Comparison of ENCODE assay signal across 37 cellular contexts in the genomic region with DNA sequence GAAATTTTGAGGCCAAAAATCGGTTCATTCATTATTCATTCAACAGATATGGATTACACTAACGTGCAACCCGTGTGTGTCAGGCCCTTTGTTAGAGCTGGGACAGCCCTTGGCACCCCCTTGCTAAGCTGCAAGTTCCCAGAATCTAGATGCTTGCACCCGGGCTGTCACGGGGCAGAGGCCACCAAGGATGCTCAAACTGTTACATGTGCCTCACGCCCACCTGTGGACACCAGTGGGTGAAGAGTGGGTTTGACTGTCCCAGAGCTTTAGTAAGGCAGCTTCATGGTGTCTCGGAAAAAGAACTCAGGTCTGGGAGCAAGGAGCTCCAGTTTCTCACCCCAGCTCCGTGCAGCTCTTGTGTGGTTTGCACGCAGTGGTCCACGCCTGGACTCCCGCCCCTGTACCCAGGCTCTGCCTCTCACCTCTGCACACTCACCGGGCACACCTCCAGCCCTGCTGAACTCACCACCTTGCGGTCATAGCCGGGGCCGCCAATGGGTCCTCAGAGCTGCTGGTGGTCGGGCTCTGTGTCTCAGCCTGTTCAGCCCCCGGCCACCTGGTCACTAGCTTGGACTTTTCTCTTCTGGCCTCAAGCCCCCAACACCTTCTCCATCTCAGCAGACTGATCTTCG. TPM values are rescaled to one million over a fixed set of nuclear protein-coding genes. Genes with fewer than 3 reads are reported as not detected.
"Had no signal": no experiment of that assay in that cellular context is flagged by ENCODE, and none has a peak within 500 bp of the region (broad histone marks: within the 10 kb centered on the region; RNA-seq: fewer than 3 reads in every experiment).

No MANE protein-coding gene starts in this region.

- H3K36me3 Mint-ChIP-seq: activated CD8-positive, alpha-beta memory T cell treated with anti-CD3 and anti-CD28 coated beads, Interleukin-2, amount 10 ng/mL, durations not matched to agents 7 days and 5 days; activated naive CD4-positive, alpha-beta T cell treated with anti-CD3 and anti-CD28 coated beads, Interleukin-2, amount 50 U/mL, for 24 hours; activated naive CD8-positive, alpha-beta T cell treated with anti-CD3 and anti-CD28 coated beads for 36 hours had no signal

- ATAC-seq: activated CD4-positive, CD25-positive, alpha-beta regulatory T cell treated with anti-CD3 and anti-CD28 coated beads, Interleukin-2, amount 50 U/mL, for 24 hours; activated CD8-positive, alpha-beta memory T cell treated with anti-CD3 and anti-CD28 coated beads, Interleukin-2, amount 10 ng/mL, durations not matched to agents 7 days and 5 days; activated CD8-positive, alpha-beta T cell treated with anti-CD3 and anti-CD28 coated beads for 36 hours; activated naive CD8-positive, alpha-beta T cell treated with anti-CD3 and anti-CD28 coated beads, Interleukin-2, amount 50 U/mL, for 24 hours; body of pancreas; gastroesophageal sphincter; T-helper 17 cell had no signal

- DNase-seq: activated B cell treated with CpG ODN at 0.5 μM for 24 hours; activated CD4-positive, alpha-beta T cell treated with anti-CD3 and anti-CD28 coated beads for 48 hours; activated CD4-positive, alpha-beta T cell treated with anti-CD3 and anti-CD28 coated beads, Interleukin-2, amount 50 U/mL, for 1 hour; activated CD4-positive, alpha-beta T cell treated with anti-CD3 and anti-CD28 coated beads, Interleukin-2, amount 50 U/mL, for 48 hours; activated CD8-positive, alpha-beta memory T cell treated with anti-CD3 and anti-CD28 coated beads, Interleukin-2, amount 10 ng/mL, durations not matched to agents 7 days and 5 days; activated CD8-positive, alpha-beta memory T cell treated with anti-CD3 and anti-CD28 coated beads, Interleukin-2, amount 50 U/mL, for 4 hours; activated CD8-positive, alpha-beta T cell treated with anti-CD3 and anti-CD28 coated beads for 36 hours; activated effector memory CD4-positive, alpha-beta T cell treated with anti-CD3 and anti-CD28 coated beads, Interleukin-2, amount 50 U/mL, for 16 hours; activated naive CD4-positive, alpha-beta T cell treated with anti-CD3 and anti-CD28 coated beads for 36 hours; activated naive CD8-positive, alpha-beta T cell treated with anti-CD3 and anti-CD28 coated beads for 36 hours; activated naive CD8-positive, alpha-beta T cell treated with anti-CD3 and anti-CD28 coated beads, Interleukin-2, amount 50 U/mL, for 24 hours; activated T-cell treated with anti-CD3 and anti-CD28 coated beads, Interleukin-2, amount 50 U/mL, for 1 hour; activated T-cell treated with anti-CD3 and anti-CD28 coated beads, Interleukin-2, amount 50 U/mL, for 48 hours; adrenal gland; amygdala; aorta; body of pancreas; caudate nucleus; effector CD8-positive, alpha-beta T cell; esophagus squamous epithelium; foreskin melanocyte; T-helper 1 cell; T-helper 17 cell; T1000; WERI-Rb-1 had no signal

- H3K4me3 Mint-ChIP-seq: activated B cell treated with CpG ODN at 0.5 μM for 24 hours; activated CD8-positive, alpha-beta memory T cell treated with anti-CD3 and anti-CD28 coated beads, Interleukin-2, amount 10 ng/mL, durations not matched to agents 7 days and 5 days; activated CD8-positive, alpha-beta T cell treated with anti-CD3 and anti-CD28 coated beads for 36 hours; activated naive CD4-positive, alpha-beta T cell treated with anti-CD3 and anti-CD28 coated beads for 36 hours; activated naive CD4-positive, alpha-beta T cell treated with anti-CD3 and anti-CD28 coated beads, Interleukin-2, amount 50 U/mL, for 24 hours; activated naive CD8-positive, alpha-beta T cell treated with anti-CD3 and anti-CD28 coated beads for 36 hours; activated naive CD8-positive, alpha-beta T cell treated with anti-CD3 and anti-CD28 coated beads, Interleukin-2, amount 50 U/mL, for 24 hours; activated T-helper 1 cell treated with anti-CD3 and anti-CD28 coated beads, Interleukin-12 subunit alpha, Interleukin-12 subunit beta, Interleukin-2, Interleukin-4 antibody, amounts not matched to agents 30 ng/mL and 10 ng/mL and 1 ng/mL, durations not matched to agents 14 hours and 24 hours and 36 hours; T-helper 17 cell; T-helper 2 cell treated with Interferon-gamma antibody and Interleukin-4, amounts not matched to agents 5 μg/mL and 100 μg/mL, for 36 hours had no signal

- H3K27ac Mint-ChIP-seq: activated B cell treated with CpG ODN at 0.5 μM for 24 hours; activated CD8-positive, alpha-beta memory T cell treated with anti-CD3 and anti-CD28 coated beads, Interleukin-2, amount 10 ng/mL, durations not matched to agents 7 days and 5 days; activated CD8-positive, alpha-beta T cell treated with anti-CD3 and anti-CD28 coated beads for 36 hours; activated naive CD4-positive, alpha-beta T cell treated with anti-CD3 and anti-CD28 coated beads for 36 hours; activated naive CD4-positive, alpha-beta T cell treated with anti-CD3 and anti-CD28 coated beads, Interleukin-2, amount 50 U/mL, for 24 hours; activated naive CD8-positive, alpha-beta T cell treated with anti-CD3 and anti-CD28 coated beads for 36 hours; activated naive CD8-positive, alpha-beta T cell treated with anti-CD3 and anti-CD28 coated beads, Interleukin-2, amount 50 U/mL, for 24 hours; activated T-helper 1 cell treated with anti-CD3 and anti-CD28 coated beads, Interleukin-12 subunit alpha, Interleukin-12 subunit beta, Interleukin-2, Interleukin-4 antibody, amounts not matched to agents 30 ng/mL and 10 ng/mL and 1 ng/mL, durations not matched to agents 14 hours and 24 hours and 36 hours; activated T-helper 2 cell treated with anti-CD3 and anti-CD28 coated beads, Interferon-gamma antibody, Interleukin-2, Interleukin-4, amounts not matched to agents 10 μg/mL and 5 μg/mL and 100 μg/mL, durations not matched to agents 14 hours and 24 hours and 36 hours; T-helper 17 cell; T-helper 2 cell treated with Interferon-gamma antibody and Interleukin-4, amounts not matched to agents 5 μg/mL and 100 μg/mL, for 36 hours had no signal

- H3K9me3 Mint-ChIP-seq: activated B cell treated with CpG ODN at 0.5 μM for 24 hours; activated CD8-positive, alpha-beta T cell treated with anti-CD3 and anti-CD28 coated beads for 36 hours; activated naive CD4-positive, alpha-beta T cell treated with anti-CD3 and anti-CD28 coated beads for 36 hours; activated naive CD4-positive, alpha-beta T cell treated with anti-CD3 and anti-CD28 coated beads, Interleukin-2, amount 50 U/mL, for 24 hours; activated naive CD8-positive, alpha-beta T cell treated with anti-CD3 and anti-CD28 coated beads for 36 hours; activated naive CD8-positive, alpha-beta T cell treated with anti-CD3 and anti-CD28 coated beads, Interleukin-2, amount 50 U/mL, for 24 hours; activated T-helper 1 cell treated with anti-CD3 and anti-CD28 coated beads, Interleukin-12 subunit alpha, Interleukin-12 subunit beta, Interleukin-2, Interleukin-4 antibody, amounts not matched to agents 30 ng/mL and 10 ng/mL and 1 ng/mL, durations not matched to agents 14 hours and 24 hours and 36 hours; activated T-helper 2 cell treated with anti-CD3 and anti-CD28 coated beads, Interferon-gamma antibody, Interleukin-2, Interleukin-4, amounts not matched to agents 10 μg/mL and 5 μg/mL and 100 μg/mL, durations not matched to agents 14 hours and 24 hours and 36 hours; T-helper 2 cell treated with Interferon-gamma antibody and Interleukin-4, amounts not matched to agents 5 μg/mL and 100 μg/mL, for 36 hours had no signal

- H3K36me3 ChIP-seq: adrenal gland, esophagus squamous epithelium, gastroesophageal sphincter, WERI-Rb-1 had no signal

- H3K4me3 ChIP-seq: adrenal gland, body of pancreas, esophagus squamous epithelium, gastroesophageal sphincter had no signal

- H3K4me1 ChIP-seq: adrenal gland had no signal

- H3K27me3 Mint-ChIP-seq: activated naive CD4-positive, alpha-beta T cell treated with anti-CD3 and anti-CD28 coated beads, Interleukin-2, amount 50 U/mL, for 24 hours had no signal

- H3K27ac ChIP-seq: adrenal gland, body of pancreas, epithelial cell of prostate, esophagus squamous epithelium, gastroesophageal sphincter, WERI-Rb-1 had no signal

- H3K9me3 ChIP-seq: adrenal gland, body of pancreas, esophagus squamous epithelium, gastroesophageal sphincter had no signal

- H3K4me1 Mint-ChIP-seq: activated naive CD8-positive, alpha-beta T cell treated with anti-CD3 and anti-CD28 coated beads, Interleukin-2, amount 50 U/mL, for 24 hours had no signal

- H3K27me3 ChIP-seq: adrenal gland, body of pancreas had no signal

RNA-seq across cellular contexts. Expression of a gene that starts 53.7 kb away (rescaled TPM):
- total RNA-seq: activated B cell treated with CpG ODN at 0.5 μM for 24 hours; activated CD8-positive, alpha-beta memory T cell treated with anti-CD3 and anti-CD28 coated beads for 36 hours; activated CD8-positive, alpha-beta memory T cell treated with anti-CD3 and anti-CD28 coated beads, Interleukin-2, amount 10 ng/mL, durations not matched to agents 7 days and 5 days; activated CD8-positive, alpha-beta T cell treated with anti-CD3 and anti-CD28 coated beads for 36 hours; activated naive CD4-positive, alpha-beta T cell treated with anti-CD3 and anti-CD28 coated beads for 36 hours; activated naive CD8-positive, alpha-beta T cell treated with anti-CD3 and anti-CD28 coated beads for 36 hours; activated T-helper 1 cell treated with anti-CD3 and anti-CD28 coated beads, Interleukin-12 subunit alpha, Interleukin-12 subunit beta, Interleukin-2, Interleukin-4 antibody, amounts not matched to agents 30 ng/mL and 10 ng/mL and 1 ng/mL, durations not matched to agents 14 hours and 24 hours and 36 hours; activated T-helper 2 cell treated with anti-CD3 and anti-CD28 coated beads, Interferon-gamma antibody, Interleukin-2, Interleukin-4, amounts not matched to agents 10 μg/mL and 5 μg/mL and 100 μg/mL, durations not matched to agents 14 hours and 24 hours and 36 hours; aorta; dermis microvascular lymphatic vessel endothelial cell; endothelial cell of umbilical vein; fibroblast of lung; fibroblast of villous mesenchyme; T-helper 17 cell had no signal
- polyA plus RNA-seq: aorta, endothelial cell of umbilical vein, fibroblast of lung had no signal
